ENCODE assay signal across 3 cellular contexts in genomic region chr13:47351798-47352197, GRCh38.
TF ChIP-seq lines count a peak whose summit lies in the region.

No MANE protein-coding gene starts in this region.

TF ChIP-seq in A549, 52 proteins besides CTCF, POLR2A, EP300 and RAD21:
- TF ChIP-seq MAFK (IDR thresholded peaks at IDR 0.05; ENCODE audit: partially characterized antibody) (peak; percentile 19), ZFP36 (IDR thresholded peaks at IDR 0.05; ENCODE audit: borderline replicate concordance, partially characterized antibody) (no peak)

TF ChIP-seq in IMR-90, 13 proteins besides CTCF, POLR2A, EP300 and RAD21:
- TF ChIP-seq CHD1 (IDR thresholded peaks at IDR 0.05; ENCODE audit: low read depth, low read length) (no peak), MAFK (IDR thresholded peaks at IDR 0.05; ENCODE audit: low read depth, low read length) (peak; percentile 89), CEBPB (IDR thresholded peaks at IDR 0.05; ENCODE audit: low read depth, low read length) (no peak), RFX5 (IDR thresholded peaks at IDR 0.05; ENCODE audit: low read depth, low read length) (no peak), BHLHE40 (IDR thresholded peaks at IDR 0.05; ENCODE audit: low read depth, low read length) (no peak), FOS (IDR thresholded peaks at IDR 0.05; ENCODE audit: low read depth, low read length) (no peak), USF2 (IDR thresholded peaks at IDR 0.05; ENCODE audit: low read depth, low read length) (no peak), SMC3 (IDR thresholded peaks at IDR 0.05; ENCODE audit: low read depth, low read length) (no peak)

TF ChIP-seq in H1, 55 proteins besides CTCF, POLR2A, EP300 and RAD21:
- TF ChIP-seq EZH2 (IDR thresholded peaks at IDR 0.05; ENCODE audit: low read depth, low read length, severe bottlenecking) (no peak), MAFK (IDR thresholded peaks at IDR 0.05; ENCODE audit: low read depth, low read length) (peak; percentile 32; the same call in 1 of the 2 replicates), GTF2F1 (IDR thresholded peaks at IDR 0.05; ENCODE audit: borderline replicate concordance, low read depth, low read length) (no peak)
